1 cellular context compared by ENCODE assay signal in the genomic region with DNA sequence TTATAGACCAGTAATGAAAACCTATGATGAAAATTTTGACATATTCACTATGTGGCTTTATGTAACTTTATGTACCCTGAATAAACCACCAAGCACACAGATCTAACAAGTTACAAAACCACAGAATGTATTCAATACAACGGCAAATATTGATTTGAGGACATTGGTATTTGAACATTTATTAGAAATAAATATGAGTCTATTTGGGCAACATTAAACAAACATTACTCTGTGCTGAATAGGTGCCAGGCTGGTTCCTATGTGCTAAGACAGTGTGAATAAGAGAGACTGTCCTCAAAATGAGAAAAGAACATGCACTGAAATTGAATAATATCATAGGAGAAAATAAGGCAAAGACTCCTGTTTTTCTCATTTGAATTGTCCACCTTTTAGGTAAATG.
TF ChIP-seq lines count a peak whose summit lies in the region.

No MANE protein-coding gene starts in this region.

TF ChIP-seq in GM23338, 12 proteins besides CTCF, POLR2A, EP300 and RAD21 (continued from another document):
- TF ChIP-seq, protein P1, sequence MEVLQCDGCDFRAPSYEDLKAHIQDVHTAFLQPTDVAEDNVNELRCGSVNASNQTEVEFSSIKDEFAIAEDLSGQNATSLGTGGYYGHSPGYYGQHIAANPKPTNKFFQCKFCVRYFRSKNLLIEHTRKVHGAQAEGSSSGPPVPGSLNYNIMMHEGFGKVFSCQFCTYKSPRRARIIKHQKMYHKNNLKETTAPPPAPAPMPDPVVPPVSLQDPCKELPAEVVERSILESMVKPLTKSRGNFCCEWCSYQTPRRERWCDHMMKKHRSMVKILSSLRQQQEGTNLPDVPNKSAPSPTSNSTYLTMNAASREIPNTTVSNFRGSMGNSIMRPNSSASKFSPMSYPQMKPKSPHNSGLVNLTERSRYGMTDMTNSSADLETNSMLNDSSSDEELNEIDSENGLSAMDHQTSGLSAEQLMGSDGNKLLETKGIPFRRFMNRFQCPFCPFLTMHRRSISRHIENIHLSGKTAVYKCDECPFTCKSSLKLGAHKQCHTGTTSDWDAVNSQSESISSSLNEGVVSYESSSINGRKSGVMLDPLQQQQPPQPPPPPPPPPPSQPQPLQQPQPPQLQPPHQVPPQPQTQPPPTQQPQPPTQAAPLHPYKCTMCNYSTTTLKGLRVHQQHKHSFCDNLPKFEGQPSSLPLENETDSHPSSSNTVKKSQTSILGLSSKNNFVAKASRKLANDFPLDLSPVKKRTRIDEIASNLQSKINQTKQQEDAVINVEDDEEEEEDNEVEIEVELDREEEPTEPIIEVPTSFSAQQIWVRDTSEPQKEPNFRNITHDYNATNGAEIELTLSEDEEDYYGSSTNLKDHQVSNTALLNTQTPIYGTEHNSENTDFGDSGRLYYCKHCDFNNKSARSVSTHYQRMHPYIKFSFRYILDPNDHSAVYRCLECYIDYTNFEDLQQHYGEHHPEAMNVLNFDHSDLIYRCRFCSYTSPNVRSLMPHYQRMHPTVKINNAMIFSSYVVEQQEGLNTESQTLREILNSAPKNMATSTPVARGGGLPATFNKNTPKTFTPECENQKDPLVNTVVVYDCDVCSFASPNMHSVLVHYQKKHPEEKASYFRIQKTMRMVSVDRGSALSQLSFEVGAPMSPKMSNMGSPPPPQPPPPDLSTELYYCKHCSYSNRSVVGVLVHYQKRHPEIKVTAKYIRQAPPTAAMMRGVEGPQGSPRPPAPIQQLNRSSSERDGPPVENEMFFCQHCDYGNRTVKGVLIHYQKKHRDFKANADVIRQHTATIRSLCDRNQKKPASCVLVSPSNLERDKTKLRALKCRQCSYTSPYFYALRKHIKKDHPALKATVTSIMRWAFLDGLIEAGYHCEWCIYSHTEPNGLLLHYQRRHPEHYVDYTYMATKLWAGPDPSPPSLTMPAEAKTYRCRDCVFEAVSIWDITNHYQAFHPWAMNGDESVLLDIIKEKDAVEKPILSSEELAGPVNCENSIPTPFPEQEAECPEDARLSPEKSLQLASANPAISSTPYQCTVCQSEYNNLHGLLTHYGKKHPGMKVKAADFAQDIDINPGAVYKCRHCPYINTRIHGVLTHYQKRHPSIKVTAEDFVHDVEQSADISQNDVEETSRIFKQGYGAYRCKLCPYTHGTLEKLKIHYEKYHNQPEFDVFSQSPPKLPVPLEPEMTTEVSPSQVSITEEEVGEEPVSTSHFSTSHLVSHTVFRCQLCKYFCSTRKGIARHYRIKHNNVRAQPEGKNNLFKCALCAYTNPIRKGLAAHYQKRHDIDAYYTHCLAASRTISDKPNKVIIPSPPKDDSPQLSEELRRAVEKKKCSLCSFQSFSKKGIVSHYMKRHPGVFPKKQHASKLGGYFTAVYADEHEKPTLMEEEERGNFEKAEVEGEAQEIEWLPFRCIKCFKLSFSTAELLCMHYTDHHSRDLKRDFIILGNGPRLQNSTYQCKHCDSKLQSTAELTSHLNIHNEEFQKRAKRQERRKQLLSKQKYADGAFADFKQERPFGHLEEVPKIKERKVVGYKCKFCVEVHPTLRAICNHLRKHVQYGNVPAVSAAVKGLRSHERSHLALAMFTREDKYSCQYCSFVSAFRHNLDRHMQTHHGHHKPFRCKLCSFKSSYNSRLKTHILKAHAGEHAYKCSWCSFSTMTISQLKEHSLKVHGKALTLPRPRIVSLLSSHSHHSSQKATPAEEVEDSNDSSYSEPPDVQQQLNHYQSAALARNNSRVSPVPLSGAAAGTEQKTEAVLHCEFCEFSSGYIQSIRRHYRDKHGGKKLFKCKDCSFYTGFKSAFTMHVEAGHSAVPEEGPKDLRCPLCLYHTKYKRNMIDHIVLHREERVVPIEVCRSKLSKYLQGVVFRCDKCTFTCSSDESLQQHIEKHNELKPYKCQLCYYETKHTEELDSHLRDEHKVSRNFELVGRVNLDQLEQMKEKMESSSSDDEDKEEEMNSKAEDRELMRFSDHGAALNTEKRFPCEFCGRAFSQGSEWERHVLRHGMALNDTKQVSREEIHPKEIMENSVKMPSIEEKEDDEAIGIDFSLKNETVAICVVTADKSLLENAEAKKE (CRISPR knock-in tag; IDR thresholded peaks at IDR 0.05): no peak
- no peak for TF ChIP-seq JUNB (IDR thresholded peaks at IDR 0.05; ENCODE audit: unreplicated experiment)
